Comparison of ENCODE assay signal across 8 cellular contexts in genomic region chr1:200038987-200039848, GRCh38. TPM values are rescaled to one million over a fixed set of nuclear protein-coding genes. Genes with fewer than 3 reads are reported as not detected.
DNase-seq lines count a peak whose midpoint lies in the region; ATAC-seq and TF ChIP-seq lines count a peak whose summit lies in the region.

No MANE protein-coding gene starts in this region.

- no peaks in the 10 kb centered on the region for H3K79me2 ChIP-seq in neural progenitor cell (ENCODE audit: low read depth)

- peak overlapping the region; percentile 97 for H2AFZ ChIP-seq in neural progenitor cell (replicated peaks)

- DNase-seq in CD4-positive, alpha-beta memory T cell = no peak
- DNase-seq in SW480 (ENCODE audit: low spot score) = peak; percentile 41
- peak; percentile 27 for DNase-seq in fibroblast of gingiva (ENCODE audit: low read depth)
- peak; percentile 82 for DNase-seq in neural progenitor cell (ENCODE audit: low spot score)
- no peak for DNase-seq in NCI-H1694 (lab: John Stamatoyannopoulos, UW)

- no peak overlapping the region for H3K4me3 ChIP-seq in CD4-positive, alpha-beta memory T cell (ENCODE audit: low read length in 2 of 2)
- H3K4me3 ChIP-seq in neural progenitor cell = peak overlapping the region; percentile 64

- POLR2A ChIA-PET in CD4-positive, alpha-beta memory T cell (lab: Charles Lee; ENCODE audit: partially characterized antibody) = no interaction called here

- peak overlapping the region in 1 of 7 donors; percentile 21 for H3K27ac Mint-ChIP-seq in CD4-positive, alpha-beta memory T cell
- H3K27ac Mint-ChIP-seq in neural progenitor cell = no peak overlapping the region

- ATAC-seq in HG02588 (IDR thresholded peaks at IDR 0.05; ENCODE audit: unreplicated experiment) (peak; percentile 44), GM18858 (IDR thresholded peaks at IDR 0.05; ENCODE audit: unreplicated experiment) (no peak), HG03196 (IDR thresholded peaks at IDR 0.05; ENCODE audit: unreplicated experiment) (no peak)

- TF ChIP-seq CTCF in neural progenitor cell (IDR thresholded peaks at IDR 0.05) = no peak

- peaks cover 52% of the 10 kb centered on the region for H3K4me1 ChIP-seq in CD4-positive, alpha-beta memory T cell (ENCODE audit: insufficient read depth, low read length)
- peaks cover 53% of the 10 kb centered on the region for H3K4me1 ChIP-seq in neural progenitor cell

- peaks cover 92% of the 10 kb centered on the region for H4K20me1 ChIP-seq in neural progenitor cell (ENCODE audit: low read depth)

- peak overlapping the region; percentile 94 for H3K4me2 ChIP-seq in neural progenitor cell

- H3K27ac ChIP-seq in CD4-positive, alpha-beta memory T cell (ENCODE audit: low read depth, low read length) = no peak overlapping the region
- no peak overlapping the region for H3K27ac ChIP-seq in neural progenitor cell

- intact Hi-C loops in CD4-positive, alpha-beta memory T cell (cut with micrococcal nuclease) = no loop called here

- H3K9ac ChIP-seq in neural progenitor cell = no peak overlapping the region

- H3K36me3 Mint-ChIP-seq in CD4-positive, alpha-beta memory T cell = no peaks in the 10 kb centered on the region
- H3K36me3 Mint-ChIP-seq in neural progenitor cell = no peaks in the 10 kb centered on the region

- peaks cover 51% of the 10 kb centered on the region for H3F3A ChIP-seq in neural progenitor cell (ENCODE audit: low read depth)

- peaks cover 75% of the 10 kb centered on the region for H3K27me3 ChIP-seq in CD4-positive, alpha-beta memory T cell (ENCODE audit: insufficient read depth, low read length)
- H3K27me3 ChIP-seq in neural progenitor cell = peaks cover 100% of the 10 kb centered on the region

- CTCF ChIA-PET in CD4-positive, alpha-beta memory T cell (lab: Charles Lee; ENCODE audit: partially characterized antibody) = no interaction called here

- H3K27me3 Mint-ChIP-seq in CD4-positive, alpha-beta memory T cell = peaks cover 59 to 66% of the 10 kb centered on the region in 2 donors
- H3K27me3 Mint-ChIP-seq in neural progenitor cell (ENCODE audit: insufficient read depth, low read depth) = peaks cover 44% of the 10 kb centered on the region

- H3K36me3 ChIP-seq in CD4-positive, alpha-beta memory T cell (ENCODE audit: insufficient read depth, low read length) = no peaks in the 10 kb centered on the region
- no peaks in the 10 kb centered on the region for H3K36me3 ChIP-seq in neural progenitor cell

- peaks cover 15 to 67% (median 29%) of the 10 kb centered on the region in 4 donors for H3K4me1 Mint-ChIP-seq in CD4-positive, alpha-beta memory T cell
- peaks cover 34% of the 10 kb centered on the region for H3K4me1 Mint-ChIP-seq in neural progenitor cell

- peaks cover 0 to 4% (median 0%) of the 10 kb centered on the region in 8 donors for H3K9me3 Mint-ChIP-seq in CD4-positive, alpha-beta memory T cell
- peaks cover 3% of the 10 kb centered on the region for H3K9me3 Mint-ChIP-seq in neural progenitor cell

- no peaks in the 10 kb centered on the region for H3K9me3 ChIP-seq in CD4-positive, alpha-beta memory T cell (ENCODE audit: control insufficient read depth in 1 of 2, low read length in 2 of 2)
- H3K9me3 ChIP-seq in neural progenitor cell (ENCODE audit: low read depth) = no peaks in the 10 kb centered on the region

- H3K4me3 Mint-ChIP-seq in CD4-positive, alpha-beta memory T cell = peak overlapping the region; percentile 49 to 86 (median 73)
- H3K4me3 Mint-ChIP-seq in neural progenitor cell = peak overlapping the region; percentile 88

RNA-seq across cellular contexts. Expression of gene NR5A2, which starts 11.7 kb away (rescaled TPM):
- total RNA-seq in CD4-positive, alpha-beta memory T cell = not detected
- not detected for polyA plus RNA-seq in CD4-positive, alpha-beta memory T cell
- total RNA-seq in neural progenitor cell (ENCODE audit: low replicate concordance) = 0.12 TPM in 1 of 2 replicates, not detected in the other

Comparison
In these comparisons a context has a peak if more than half of its experiments do, and no peak if none do; other contexts are left out.
1. DNase-seq: peak in SW480 (single experiment), fibroblast of gingiva (single experiment) and neural progenitor cell (single experiment); none in CD4-positive, alpha-beta memory T cell (0 of 5) and NCI-H1694 (single experiment).